Comparison of ENCODE assay signal across 1 cellular context in the genomic region with DNA sequence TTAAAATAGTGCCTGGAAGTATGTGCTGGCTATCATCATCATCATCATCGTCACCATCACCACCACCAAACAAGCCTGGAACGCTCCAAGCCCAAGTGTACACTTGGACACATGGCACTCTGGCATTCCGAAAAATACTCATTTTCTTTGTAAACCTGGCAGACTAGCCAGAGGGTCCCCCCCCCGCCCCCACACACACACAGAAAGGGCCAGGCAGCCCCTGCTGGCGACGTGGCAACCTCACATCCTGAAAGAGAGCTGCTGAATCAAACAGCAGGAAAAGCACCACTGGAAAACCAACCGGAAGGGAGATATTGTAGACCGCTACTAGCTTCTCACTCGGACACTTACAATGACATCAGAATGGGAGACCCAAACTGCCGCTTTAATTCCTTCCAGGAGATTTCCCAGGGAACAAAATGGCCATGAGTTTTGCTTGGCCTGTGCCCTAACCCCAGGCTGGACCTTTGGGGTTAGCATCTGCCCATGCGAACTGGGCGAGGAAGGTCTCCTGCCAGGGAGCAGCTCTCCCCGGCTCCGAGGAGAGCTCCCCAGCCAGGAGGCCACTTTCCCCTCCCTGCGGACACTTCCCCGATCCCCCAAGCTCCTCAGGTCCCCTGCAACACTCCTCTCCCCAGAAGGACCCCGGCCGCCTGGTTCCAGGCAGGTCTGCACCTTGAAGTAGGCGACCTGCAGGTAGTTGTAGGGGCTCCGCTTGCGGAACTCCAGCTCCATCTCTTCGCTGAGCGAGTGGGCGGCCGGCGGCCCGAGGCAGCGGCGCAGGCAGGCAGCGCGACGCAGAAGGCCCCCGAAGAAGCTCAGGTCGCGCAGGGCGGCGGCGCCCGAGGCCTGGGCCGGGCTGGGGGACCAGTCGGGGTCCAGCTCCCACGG.
A peak's percentile ranks its signal among the peaks of the same experiment; 100 is the strongest.
TF ChIP-seq lines count a peak whose summit lies in the region.

No MANE protein-coding gene starts in this region.

TF ChIP-seq in endothelial cell of umbilical vein, 7 proteins besides CTCF, POLR2A, EP300 and RAD21:
- TF ChIP-seq MYC (IDR thresholded peaks at IDR 0.05; ENCODE audit: low read depth, low read length), result no peak
- TF ChIP-seq POLR2AphosphoS5 (IDR thresholded peaks at IDR 0.05; ENCODE audit: insufficient read depth, low read depth, low read length), result peak; percentile 47
